Comparison of ENCODE assay signal across 9 cellular contexts in the genomic region with DNA sequence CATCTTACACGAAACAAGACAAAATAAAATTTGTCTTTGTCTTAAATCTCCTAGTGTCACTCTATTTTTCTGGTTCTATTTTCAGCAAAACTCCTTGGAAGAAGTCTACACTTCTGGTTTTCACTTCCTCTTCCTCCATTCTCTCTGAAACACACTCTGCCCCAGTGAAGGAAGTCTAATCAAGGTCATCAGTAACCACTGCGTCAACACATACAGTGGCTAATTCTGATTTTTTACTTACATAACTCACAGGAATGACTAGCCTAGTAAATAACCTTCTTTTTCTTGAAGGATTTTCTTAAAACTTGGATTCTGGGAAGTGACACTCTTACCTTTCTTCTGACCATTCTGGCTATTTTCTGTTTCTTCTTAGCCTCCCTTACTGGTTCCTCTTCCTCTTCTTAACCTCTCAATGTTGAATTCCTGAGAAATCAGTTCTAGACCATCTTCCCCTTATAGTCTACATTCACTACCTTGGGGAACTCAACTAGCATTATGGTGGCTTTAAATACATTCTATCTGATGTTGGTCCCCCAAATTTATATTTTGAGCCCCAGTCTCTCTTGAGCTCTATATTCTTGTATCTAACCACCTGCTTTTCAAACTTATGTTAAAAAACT. TPM values are rescaled to one million over a fixed set of nuclear protein-coding genes. Genes with fewer than 3 reads are reported as not detected.
DNase-seq lines count a peak whose midpoint lies in the region; ATAC-seq and TF ChIP-seq lines count a peak whose summit lies in the region.
"Had no signal": no experiment of that assay in that cellular context is flagged by ENCODE, and none has a peak within 500 bp of the region (broad histone marks: within the 10 kb centered on the region; RNA-seq: fewer than 3 reads in every experiment).

No MANE protein-coding gene starts in this region.

- H3K9me3 ChIP-seq in aorta (ENCODE audit: control insufficient read depth, low read length) (no peaks in the 10 kb centered on the region), SK-N-SH (no peaks in the 10 kb centered on the region)

- no peak overlapping the region for H3K4me3 ChIP-seq in aorta (ENCODE audit: low read length in 2 of 2)
- no peak overlapping the region for H3K4me3 ChIP-seq in SK-N-SH (ENCODE audit: low read depth in 2 of 2, low read length in 1 of 2)

- DNase-seq in GM13976 (ENCODE audit: low spot score) (peak; percentile 28), germinal center (ENCODE audit: low spot score) (peak; percentile 3), aorta (no peak), SK-N-SH (no peak), NCI-H128 (lab: John Stamatoyannopoulos, UW; ENCODE audit: unreplicated experiment) (no peak)
- DNase-seq in stimulated activated CD4-positive, alpha-beta T cell treated with anti-CD3 and anti-CD28 coated beads, Interleukin-4, amount 100 ng/mL, for 24 hours: no peak
- DNase-seq: brain microvascular endothelial cell had no signal

- H3K4me2 ChIP-seq in SK-N-SH: no peak overlapping the region

- H3K4me1 ChIP-seq in aorta (ENCODE audit: control insufficient read depth in 1 of 2, insufficient read depth in 2 of 2, low read length in 2 of 2) (peaks cover 0 to 1% of the 10 kb centered on the region in 2 donors), SK-N-SH (ENCODE audit: control insufficient read depth in 1 of 2, insufficient read depth in 2 of 2, low read depth in 1 of 2, low read length in 1 of 2) (no peaks in the 10 kb centered on the region)

- ATAC-seq in GM21390 (IDR thresholded peaks at IDR 0.05; ENCODE audit: unreplicated experiment) (peak; percentile 95), HG03439 (IDR thresholded peaks at IDR 0.05; ENCODE audit: unreplicated experiment) (peak; percentile 76), aorta (ENCODE audit: low FRiP score) (no peak)

- H3K79me2 ChIP-seq in SK-N-SH (ENCODE audit: insufficient read depth): no peaks in the 10 kb centered on the region; the same call in 1 of the 2 replicates

- TF ChIP-seq EP300 in SK-N-SH (IDR thresholded peaks at IDR 0.05; ENCODE audit: borderline replicate concordance in 1 of 2, low read depth in 1 of 2, low read length in 1 of 2): no peak

- TF ChIP-seq CTCF in GM13976 (IDR thresholded peaks at IDR 0.05; ENCODE audit: borderline replicate concordance, control extremely low read depth, extremely low read depth, insufficient read depth, missing control alignments) (no peak), SK-N-SH (IDR thresholded peaks at IDR 0.05) (no peak)

- no peak for TF ChIP-seq RAD21 in SK-N-SH (IDR thresholded peaks at IDR 0.05; ENCODE audit: low read length)

- in situ Hi-C loops in GM13976 (cut with MboI; ENCODE audit: low sequenced_read_pairs, unreplicated experiment): no loop called here

- WGBS in aorta, 2 donors: 89 to 92% methylated on average over 2 of the region's 2 CpGs
- WGBS in SK-N-SH (ENCODE audit: low lambda C conversion rate): 97% methylated on average over 2 of the region's 2 CpGs

- H2AFZ ChIP-seq in SK-N-SH (ENCODE audit: low read depth): no peak overlapping the region

- intact Hi-C loops in aorta (cut with DNase I): no loop called here

- no peaks in the 10 kb centered on the region for H4K20me1 ChIP-seq in SK-N-SH (ENCODE audit: insufficient read depth)

- no peaks in the 10 kb centered on the region for H3K27me3 ChIP-seq in aorta (ENCODE audit: control insufficient read depth in 1 of 2, insufficient read depth in 2 of 2, low read length in 1 of 2)
- no peaks in the 10 kb centered on the region for H3K27me3 ChIP-seq in SK-N-SH (ENCODE audit: insufficient read depth)
- H3K27me3 ChIP-seq: brain microvascular endothelial cell had no signal

- H3K36me3 ChIP-seq in aorta (ENCODE audit: control insufficient read depth in 1 of 2, insufficient read depth in 2 of 2, low read length in 1 of 2) (no peaks in the 10 kb centered on the region), SK-N-SH (replicated peaks in 1 of 2; ENCODE audit: control insufficient read depth in 1 of 2, insufficient read depth in 2 of 2, low read length in 1 of 2) (no peaks in the 10 kb centered on the region)
- H3K36me3 ChIP-seq: brain microvascular endothelial cell had no signal

- POLR2A ChIA-PET in SK-N-SH (lab: Yijun Ruan, JAX): no interaction called here

- CTCF ChIA-PET in SK-N-SH (lab: Yijun Ruan, JAX): no interaction called here

- no peaks in the 10 kb centered on the region for H3K9me2 ChIP-seq in SK-N-SH

- no peak overlapping the region for H3K27ac ChIP-seq in aorta (ENCODE audit: low read depth in 1 of 2, low read length in 2 of 2)
- H3K27ac ChIP-seq in SK-N-SH (ENCODE audit: low read depth in 2 of 2, low read length in 1 of 2): no peak overlapping the region
- H3K27ac ChIP-seq: brain microvascular endothelial cell had no signal

- no peaks in the 10 kb centered on the region for H3F3A ChIP-seq in SK-N-SH (replicated peaks; ENCODE audit: insufficient read depth)

- no peak overlapping the region for H3K9ac ChIP-seq in SK-N-SH

TF ChIP-seq in SK-N-SH, 30 proteins besides CTCF, POLR2A, EP300 and RAD21:
- TF ChIP-seq EZH2phosphoT487 (IDR thresholded peaks at IDR 0.05; ENCODE audit: borderline replicate concordance, low read depth): no peak
- TF ChIP-seq MAX (IDR thresholded peaks at IDR 0.05; ENCODE audit: low read depth): no peak
- TF ChIP-seq TEAD4 (IDR thresholded peaks at IDR 0.05; ENCODE audit: borderline replicate concordance, insufficient read depth): no peak
- TF ChIP-seq SIN3A (IDR thresholded peaks at IDR 0.05; ENCODE audit: borderline replicate concordance, low read depth, low read length): no peak
- no peak for TF ChIP-seq RXRA (IDR thresholded peaks at IDR 0.05; ENCODE audit: borderline replicate concordance, low read depth)
- TF ChIP-seq YY1 (IDR thresholded peaks at IDR 0.05; ENCODE audit: low read depth): no peak
- TF ChIP-seq FOXM1 (IDR thresholded peaks at IDR 0.05; ENCODE audit: low read depth): no peak
- TF ChIP-seq, protein P1, sequence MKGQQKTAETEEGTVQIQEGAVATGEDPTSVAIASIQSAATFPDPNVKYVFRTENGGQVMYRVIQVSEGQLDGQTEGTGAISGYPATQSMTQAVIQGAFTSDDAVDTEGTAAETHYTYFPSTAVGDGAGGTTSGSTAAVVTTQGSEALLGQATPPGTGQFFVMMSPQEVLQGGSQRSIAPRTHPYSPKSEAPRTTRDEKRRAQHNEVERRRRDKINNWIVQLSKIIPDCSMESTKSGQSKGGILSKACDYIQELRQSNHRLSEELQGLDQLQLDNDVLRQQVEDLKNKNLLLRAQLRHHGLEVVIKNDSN (IDR thresholded peaks at IDR 0.05; ENCODE audit: borderline replicate concordance, low read depth): no peak
- TF ChIP-seq JUND (IDR thresholded peaks at IDR 0.05): no peak

RNA-seq across cellular contexts. Expression of gene AIG1, which starts 37.5 kb away (rescaled TPM):
- total RNA-seq in aorta: 10 to 100 TPM; 32.4 to 37.2 TPM
- 10 to 100 TPM; 61.4 to 72.3 TPM for polyA plus RNA-seq in aorta
- 36.8 and 52.1 TPM in 2 replicates for polyA plus RNA-seq in SK-N-SH (2012; rRNA removed)
- polyA plus RNA-seq in SK-N-SH (2012; cell fraction: cytosol; rRNA removed): 44.7 and 49.1 TPM in 2 replicates
- 28.1 and 41.2 TPM in 2 replicates for polyA plus RNA-seq in SK-N-SH (2012; cell fraction: nucleus; rRNA removed)

Comparison
In these comparisons a context has a peak if more than half of its experiments do, and no peak if none do; other contexts are left out.
1. DNase-seq: peak in GM13976 (single experiment) and germinal center (single experiment); none in aorta (0 of 2), SK-N-SH (single experiment), stimulated activated CD4-positive, alpha-beta T cell treated with anti-CD3 and anti-CD28 coated beads, Interleukin-4, amount 100 ng/mL, for 24 hours (single experiment) and NCI-H128 (single experiment).